ENCODE assay signal across 1 cellular context in the genomic region with DNA sequence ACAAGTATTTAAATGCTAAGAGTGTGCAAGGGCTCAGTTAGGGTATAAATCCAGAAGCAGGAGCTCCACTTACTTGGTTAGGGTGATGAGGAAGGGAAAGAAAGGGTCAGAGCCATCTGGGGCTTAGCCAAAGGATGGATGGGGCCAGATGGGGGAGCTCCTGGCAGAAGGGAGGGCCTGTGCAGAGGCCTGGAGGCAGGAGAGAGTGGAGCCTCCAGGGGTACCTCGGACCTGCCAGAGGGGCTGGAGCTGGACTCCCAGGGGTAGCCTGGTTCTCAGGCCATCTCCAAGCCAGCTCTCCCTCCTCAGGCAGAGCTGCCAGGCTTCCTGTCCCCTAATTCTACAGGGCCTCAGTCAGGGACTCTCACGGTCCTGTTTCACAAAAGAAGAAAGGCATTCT.
TF ChIP-seq lines count a peak whose summit lies in the region.

No MANE protein-coding gene starts in this region.

TF ChIP-seq in K562, 482 proteins besides CTCF, POLR2A, EP300 and RAD21:
- no peak for TF ChIP-seq SRSF9 (IDR thresholded peaks at IDR 0.05; ENCODE audit: borderline replicate concordance, low read depth, low read length)
- TF ChIP-seq SMAD4 (CRISPR knock-in tag; conservative IDR thresholded peaks at IDR 0.05): no peak
- TF ChIP-seq KDM5B (IDR thresholded peaks at IDR 0.05; ENCODE audit: insufficient replicate concordance, low read depth, low read length): no peak
- no peak for TF ChIP-seq ETS1 (conservative IDR thresholded peaks at IDR 0.05; ENCODE audit: control insufficient read depth, low read depth, low read length)
- no peak for TF ChIP-seq JUND (IDR thresholded peaks at IDR 0.05; ENCODE audit: borderline replicate concordance, low read depth, low read length)
- TF ChIP-seq JUND (tag; IDR thresholded peaks at IDR 0.05; ENCODE audit: borderline replicate concordance, low read depth, low read length): no peak
